ENCODE assay signal across 20 cellular contexts in the genomic region with DNA sequence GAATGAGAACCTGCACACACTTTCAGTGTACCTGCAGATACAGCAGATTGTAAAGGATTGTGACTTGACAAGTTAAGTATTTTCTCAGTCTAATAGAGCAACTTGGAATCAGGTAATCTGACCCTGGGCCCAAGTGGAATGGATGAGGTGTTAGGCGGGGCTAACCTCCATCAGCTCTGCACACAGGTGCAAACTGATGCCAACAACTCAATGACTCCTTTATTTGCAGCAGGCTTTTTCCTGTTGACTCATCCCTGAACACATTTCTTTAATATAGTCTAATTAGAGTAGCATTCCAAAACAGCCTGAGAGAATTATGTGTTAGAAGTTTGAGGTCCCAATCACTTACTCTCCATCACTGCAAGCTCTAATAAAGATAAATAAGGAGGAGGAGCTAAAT. TPM values are rescaled to one million over a fixed set of nuclear protein-coding genes. Genes with fewer than 3 reads are reported as not detected.
DNase-seq lines count a peak whose midpoint lies in the region; ATAC-seq and TF ChIP-seq lines count a peak whose summit lies in the region.
"Had no signal": no experiment of that assay in that cellular context is flagged by ENCODE, and none has a peak within 500 bp of the region (broad histone marks: within the 10 kb centered on the region; RNA-seq: fewer than 3 reads in every experiment).

No MANE protein-coding gene starts in this region.

- DNase-seq in GM23248: peak; percentile 41
- peak; percentile 19 for DNase-seq in NCI-H2107 (lab: John Stamatoyannopoulos, UW)
- DNase-seq in mucosa of descending colon: no peak
- DNase-seq in left cardiac atrium: no peak
- no peak for DNase-seq in effector memory CD4-positive, alpha-beta T cell
- DNase-seq: activated CD4-positive, alpha-beta T cell treated with anti-CD3 and anti-CD28 coated beads for 4 hours; activated T-cell treated with anti-CD3 and anti-CD28 coated beads, Interleukin-2, amount 50 U/mL, for 4 hours; amniotic stem cell; C1 segment of cervical spinal cord; cortex of kidney; GDM1; NCI-H345; right cardiac atrium; stimulated activated CD4-positive, alpha-beta T cell treated with anti-CD3 and anti-CD28 coated beads, Interleukin-4, amount 100 ng/mL, for 24 hours; upper lobe of right lung had no signal

- H3K4me3 Mint-ChIP-seq in activated T-helper 17 cell treated with anti-CD3 and anti-CD28 coated beads, Interleukin-2, amount 50 U/mL, for 72 hours: no peak overlapping the region
- H3K4me3 Mint-ChIP-seq: activated T-cell treated with anti-CD3 and anti-CD28 coated beads, Interleukin-2, amount 50 U/mL, for 4 hours; T-helper 1 cell treated with Interleukin-12 subunit alpha and Interleukin-12 subunit beta and Interleukin-4 antibody, amounts not matched to agents 30 μg/mL and 1 μg/mL, for 36 hours had no signal

- H3K36me3 ChIP-seq in GM23248 (ENCODE audit: low read depth) (no peaks in the 10 kb centered on the region), mucosa of descending colon (ENCODE audit: low read depth) (no peaks in the 10 kb centered on the region)
- H3K36me3 ChIP-seq in effector memory CD4-positive, alpha-beta T cell (ENCODE audit: control insufficient read depth, insufficient read depth, low read length): no peaks in the 10 kb centered on the region

- H3K27me3 Mint-ChIP-seq in activated T-helper 17 cell treated with anti-CD3 and anti-CD28 coated beads, Interleukin-2, amount 50 U/mL, for 72 hours: no peaks in the 10 kb centered on the region

- no peak overlapping the region for H2AFZ ChIP-seq in GM23248

- H3K9me3 ChIP-seq in GM23248 (ENCODE audit: low read depth): no peaks in the 10 kb centered on the region
- H3K9me3 ChIP-seq in mucosa of descending colon: no peaks in the 10 kb centered on the region
- H3K9me3 ChIP-seq in effector memory CD4-positive, alpha-beta T cell (ENCODE audit: control insufficient read depth, low read length): no peaks in the 10 kb centered on the region
- H3K9me3 ChIP-seq: upper lobe of right lung had no signal

- H3K9me3 Mint-ChIP-seq in activated T-helper 17 cell treated with anti-CD3 and anti-CD28 coated beads, Interleukin-2, amount 50 U/mL, for 72 hours: no peaks in the 10 kb centered on the region
- H3K9me3 Mint-ChIP-seq: activated T-cell treated with anti-CD3 and anti-CD28 coated beads, Interleukin-2, amount 50 U/mL, for 4 hours; T-helper 1 cell treated with Interleukin-12 subunit alpha and Interleukin-12 subunit beta and Interleukin-4 antibody, amounts not matched to agents 30 μg/mL and 1 μg/mL, for 36 hours had no signal

- intact Hi-C loops in mucosa of descending colon (cut with DNase I, micrococcal nuclease) (no loop called here), left cardiac atrium (cut with DNase I) (no loop called here)

- H3K79me2 ChIP-seq in GM23248 (ENCODE audit: insufficient read depth): no peaks in the 10 kb centered on the region

- TF ChIP-seq CTCF in mucosa of descending colon (IDR thresholded peaks at IDR 0.05): no peak

- H3K4me1 ChIP-seq in GM23248 (ENCODE audit: insufficient read depth) (no peaks in the 10 kb centered on the region; the same call in 1 of the 2 replicates), mucosa of descending colon (ENCODE audit: low read depth) (no peaks in the 10 kb centered on the region)
- H3K4me1 ChIP-seq in effector memory CD4-positive, alpha-beta T cell (ENCODE audit: control insufficient read depth, insufficient read depth, low read length, poor library complexity, severe bottlenecking): peaks cover 11% of the 10 kb centered on the region
- H3K4me1 ChIP-seq: upper lobe of right lung had no signal

- peaks cover 7% of the 10 kb centered on the region for H3K36me3 Mint-ChIP-seq in activated T-helper 17 cell treated with anti-CD3 and anti-CD28 coated beads, Interleukin-2, amount 50 U/mL, for 72 hours (ENCODE audit: low read depth)

- H3K4me3 ChIP-seq in GM23248 (no peak overlapping the region), mucosa of descending colon (no peak overlapping the region)
- H3K4me3 ChIP-seq in effector memory CD4-positive, alpha-beta T cell (ENCODE audit: insufficient read depth, low read depth, low read length, poor library complexity, severe bottlenecking): no peak overlapping the region
- H3K4me3 ChIP-seq: lung, upper lobe of right lung had no signal

- WGBS in GM23248 (ENCODE audit: low coverage in 1 of 2, low lambda C conversion rate in 2 of 2, missing lambda C conversion rate in 2 of 2), 2 experiments: 96 to 100% methylated on average over 1 of the region's 1 CpG

- no peaks in the 10 kb centered on the region for H3K9me2 ChIP-seq in GM23248 (ENCODE audit: insufficient read depth)

- H3K27me3 ChIP-seq in GM23248 (replicated peaks; ENCODE audit: insufficient read depth): no peaks in the 10 kb centered on the region
- no peaks in the 10 kb centered on the region for H3K27me3 ChIP-seq in effector memory CD4-positive, alpha-beta T cell (replicated peaks; ENCODE audit: control insufficient read depth, insufficient read depth, low read length, poor library complexity, severe bottlenecking)
- H3K27me3 ChIP-seq: upper lobe of right lung had no signal

- ATAC-seq in activated T-helper 17 cell treated with anti-CD3 and anti-CD28 coated beads, Interleukin-2, amount 50 U/mL, for 72 hours (replicated peaks): no peak
- ATAC-seq in mucosa of descending colon: peak; percentile 48
- ATAC-seq in left cardiac atrium: no peak
- ATAC-seq in GM21515 (IDR thresholded peaks at IDR 0.05; ENCODE audit: unreplicated experiment): no peak
- ATAC-seq in HG03432 (IDR thresholded peaks at IDR 0.05; ENCODE audit: unreplicated experiment): no peak
- ATAC-seq: activated T-cell treated with anti-CD3 and anti-CD28 coated beads, Interleukin-2, amount 50 U/mL, for 4 hours; right cardiac atrium; upper lobe of right lung had no signal

- H3K9ac ChIP-seq in GM23248: no peak overlapping the region

- H3K27ac Mint-ChIP-seq in activated T-helper 17 cell treated with anti-CD3 and anti-CD28 coated beads, Interleukin-2, amount 50 U/mL, for 72 hours: peak overlapping the region; percentile 15
- H3K27ac Mint-ChIP-seq: T-helper 1 cell treated with Interleukin-12 subunit alpha and Interleukin-12 subunit beta and Interleukin-4 antibody, amounts not matched to agents 30 μg/mL and 1 μg/mL, for 36 hours had no signal

- no peak overlapping the region for H3K4me2 ChIP-seq in GM23248 (ENCODE audit: unreplicated experiment)

- H4K20me1 ChIP-seq in GM23248 (ENCODE audit: insufficient read depth): no peaks in the 10 kb centered on the region

- in situ Hi-C loops in GM23248 (cut with MboI): no loop called here

- H3F3A ChIP-seq in GM23248 (ENCODE audit: insufficient read depth): peaks cover 18% of the 10 kb centered on the region; the same call in 1 of the 2 replicates

- H3K4me1 Mint-ChIP-seq in activated T-helper 17 cell treated with anti-CD3 and anti-CD28 coated beads, Interleukin-2, amount 50 U/mL, for 72 hours: peaks cover 10% of the 10 kb centered on the region

- no peak overlapping the region for H3K27ac ChIP-seq in GM23248
- H3K27ac ChIP-seq in effector memory CD4-positive, alpha-beta T cell (ENCODE audit: insufficient read depth, low read length, poor library complexity, severe bottlenecking): no peak overlapping the region
- H3K27ac ChIP-seq: upper lobe of right lung had no signal

RNA-seq across cellular contexts. Expression of a gene that starts 48.8 kb away (rescaled TPM):
- 2,021 and 2,164 TPM in 2 replicates for total RNA-seq in GM23248 (2014; rRNA removed; shearing (Covaris generic))
- 1,100 and 1,151 TPM in 2 replicates for polyA plus RNA-seq in GM23248 (2016; fragmentation: Nextera tagmentation; extraction: Ambion mirVana)
- total RNA-seq in activated T-helper 17 cell treated with anti-CD3 and anti-CD28 coated beads, Interleukin-2, amount 50 U/mL, for 72 hours: 1,000 to 10,000 TPM; 3,139 to 4,606 TPM
- 1,000 to 10,000 TPM; 3,253 to 4,069 (median 3,560) TPM for total RNA-seq in mucosa of descending colon
- total RNA-seq in left cardiac atrium: 1,000 to 10,000 TPM; 3,599 to 3,935 TPM

Comparison
In these comparisons a context has a peak if more than half of its experiments do, and no peak if none do; other contexts are left out.
1. DNase-seq: peak in GM23248 (single experiment) and NCI-H2107 (single experiment); none in mucosa of descending colon (0 of 3), left cardiac atrium (single experiment) and effector memory CD4-positive, alpha-beta T cell (0 of 3).